Comparison of ENCODE assay signal across 25 cellular contexts in the genomic region with DNA sequence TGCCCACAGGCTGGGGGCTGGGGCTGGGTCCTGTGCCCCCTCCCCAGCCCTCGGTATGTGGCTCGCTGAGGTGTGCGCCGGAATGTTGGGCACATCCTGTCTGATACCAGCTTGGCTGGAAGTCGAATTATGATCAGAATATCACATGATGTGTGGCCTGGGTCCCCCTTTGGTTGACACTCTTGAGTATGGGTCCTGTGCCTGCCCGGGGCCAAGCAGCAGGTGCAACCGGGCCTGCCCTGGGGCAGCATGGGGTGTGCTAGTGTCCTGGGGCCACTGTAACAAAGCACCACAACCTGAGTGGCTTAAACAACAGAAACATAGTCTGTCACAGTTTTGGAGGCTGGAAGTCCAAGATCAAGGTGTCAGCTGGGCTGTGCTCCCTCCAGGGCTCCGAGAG. TPM values are rescaled to one million over a fixed set of nuclear protein-coding genes. Genes with fewer than 3 reads are reported as not detected.
DNase-seq lines count a peak whose midpoint lies in the region; ATAC-seq and TF ChIP-seq lines count a peak whose summit lies in the region.
"Had no signal": no experiment of that assay in that cellular context is flagged by ENCODE, and none has a peak within 500 bp of the region (broad histone marks: within the 10 kb centered on the region; RNA-seq: fewer than 3 reads in every experiment).

No MANE protein-coding gene starts in this region.

- no peak for TF ChIP-seq CTCF in left ventricle myocardium inferior (IDR thresholded peaks at IDR 0.05; ENCODE audit: borderline replicate concordance)

- H3K9ac ChIP-seq in neuronal stem cell (ENCODE audit: low read depth, low read length, poor library complexity) = no peak overlapping the region

- H3K27me3 ChIP-seq in left ventricle myocardium inferior (ENCODE audit: low read depth) (no peaks in the 10 kb centered on the region), neuronal stem cell (ENCODE audit: control insufficient read depth in 3 of 3, insufficient read depth in 3 of 3, low read depth in 1 of 3, low read length in 3 of 3) (peaks cover 0 to 8% (median 2%) of the 10 kb centered on the region in 3 experiments)
- H3K27me3 ChIP-seq: BLaER1 treated with 17β-estradiol and CSF1 and Interleukin-3, amounts not matched to agents 10 nM and 100 nM had no signal

- H3K4me2 ChIP-seq in neuronal stem cell (ENCODE audit: insufficient read depth, low read length, poor library complexity, severe bottlenecking) = no peak overlapping the region
- H3K4me2 ChIP-seq: A549; BLaER1 treated with 17β-estradiol and CSF1 and Interleukin-3, amounts not matched to agents 10 nM and 100 nM had no signal

- no peak overlapping the region for H4K91ac ChIP-seq in neuronal stem cell (ENCODE audit: low read depth, low read length, poor library complexity)

- no peak for ATAC-seq in Right ventricle myocardium inferior
- ATAC-seq in memory B cell (ENCODE audit: low read depth) = no peak
- no peak for ATAC-seq in stimulated activated naive B cell treated with anti-CD40 and anti-IgM and Interleukin-4, amounts not matched to agents 10 μg/mL and 1 μg/mL and 100 μg/mL, for 72 hours (replicated peaks)
- ATAC-seq in GM19397 (IDR thresholded peaks at IDR 0.05; ENCODE audit: unreplicated experiment) = no peak
- ATAC-seq in GM18498 (IDR thresholded peaks at IDR 0.05; ENCODE audit: unreplicated experiment) = no peak
- ATAC-seq: A549; CD8-positive, alpha-beta T cell; GM12878 had no signal

- H2AK5ac ChIP-seq in neuronal stem cell (ENCODE audit: low read depth, low read length) = peak overlapping the region; percentile 13

- H2BK15ac ChIP-seq in neuronal stem cell (ENCODE audit: low read length) = peak overlapping the region; percentile 20

- no peak overlapping the region for H3K23ac ChIP-seq in neuronal stem cell (ENCODE audit: low read depth, low read length, poor library complexity)

- peaks cover 67% of the 10 kb centered on the region for H3K4me1 ChIP-seq in left ventricle myocardium inferior
- peaks cover 11 to 16% of the 10 kb centered on the region in 2 donors for H3K4me1 ChIP-seq in neuronal stem cell (ENCODE audit: control insufficient read depth in 2 of 2, insufficient read depth in 1 of 2, low read depth in 1 of 2, low read length in 2 of 2)
- H3K4me1 ChIP-seq: A549 had no signal

- intact Hi-C loops in Right ventricle myocardium inferior (cut with DNase I) (no loop called here), left ventricle myocardium inferior (cut with micrococcal nuclease) (no loop called here)

- no peak overlapping the region for H2BK120ac ChIP-seq in neuronal stem cell (ENCODE audit: low read depth, low read length)

- no peak overlapping the region for H4K8ac ChIP-seq in neuronal stem cell (ENCODE audit: low read depth, low read length)

- H3K27ac Mint-ChIP-seq in memory B cell = peak overlapping the region; percentile 70
- H3K27ac Mint-ChIP-seq in stimulated activated naive B cell treated with anti-CD40 and anti-IgM and Interleukin-4, amounts not matched to agents 10 μg/mL and 1 μg/mL and 100 μg/mL, for 72 hours = peak overlapping the region; percentile 51
- H3K27ac Mint-ChIP-seq: B cell; CD4-positive, alpha-beta T cell; CD8-positive, alpha-beta T cell had no signal

- no peak overlapping the region for H3K4ac ChIP-seq in neuronal stem cell (ENCODE audit: low read length)

- no peaks in the 10 kb centered on the region for H3K79me1 ChIP-seq in neuronal stem cell (ENCODE audit: low read depth, low read length)

- H3K27me3 Mint-ChIP-seq in memory B cell = no peaks in the 10 kb centered on the region
- no peaks in the 10 kb centered on the region for H3K27me3 Mint-ChIP-seq in stimulated activated naive B cell treated with anti-CD40 and anti-IgM and Interleukin-4, amounts not matched to agents 10 μg/mL and 1 μg/mL and 100 μg/mL, for 72 hours
- H3K27me3 Mint-ChIP-seq: B cell; CD4-positive, alpha-beta T cell had no signal

- no peak overlapping the region for H2BK12ac ChIP-seq in neuronal stem cell (ENCODE audit: low read length)

- H3K4me1 Mint-ChIP-seq in memory B cell = peaks cover 11% of the 10 kb centered on the region
- peaks cover 17 to 32% of the 10 kb centered on the region in 2 donors for H3K4me1 Mint-ChIP-seq in stimulated activated naive B cell treated with anti-CD40 and anti-IgM and Interleukin-4, amounts not matched to agents 10 μg/mL and 1 μg/mL and 100 μg/mL, for 72 hours

- H3K27ac ChIP-seq in left ventricle myocardium inferior (replicated peaks) (no peak overlapping the region), neuronal stem cell (replicated peaks; ENCODE audit: low read length) (no peak overlapping the region)
- H3K27ac ChIP-seq: 22Rv1; A549; BLaER1 treated with 17β-estradiol and CSF1 and Interleukin-3, amounts not matched to agents 10 nM and 100 nM; C4-2B had no signal

- peak; percentile 31 for DNase-seq in Right ventricle myocardium inferior (ENCODE audit: missing footprints)
- DNase-seq in left ventricle myocardium inferior = no peak
- no peak for DNase-seq in memory B cell (ENCODE audit: low spot score in 2 of 2)
- no peak for DNase-seq in neuronal stem cell (ENCODE audit: low spot score)
- DNase-seq in stimulated activated naive B cell treated with anti-CD40 and anti-IgM and Interleukin-4, amounts not matched to agents 10 μg/mL and 1 μg/mL and 100 μg/mL, for 72 hours = no peak
- no peak for DNase-seq in NCI-H524 (lab: John Stamatoyannopoulos, UW)
- DNase-seq: AML-193; CD4-positive, alpha-beta T cell; CD8-positive, alpha-beta T cell; COR-L47; DMS 273 treated with DMSO at 0.1 percent for 48 hours; DMS153; DMS53; DMS79; DND-41; EL; GDM1 had no signal

- H3K4me3 ChIP-seq in left ventricle myocardium inferior (no peak overlapping the region), neuronal stem cell (ENCODE audit: low read length in 2 of 2) (no peak overlapping the region)
- H3K4me3 ChIP-seq: A549; BLaER1 treated with 17β-estradiol and CSF1 and Interleukin-3, amounts not matched to agents 10 nM and 100 nM; GM12878 had no signal

- H3K18ac ChIP-seq in neuronal stem cell (ENCODE audit: low read length) = peak overlapping the region; percentile 25

- H3K36me3 Mint-ChIP-seq in memory B cell = peaks cover 2% of the 10 kb centered on the region
- H3K36me3 Mint-ChIP-seq in stimulated activated naive B cell treated with anti-CD40 and anti-IgM and Interleukin-4, amounts not matched to agents 10 μg/mL and 1 μg/mL and 100 μg/mL, for 72 hours = peaks cover 16 to 32% of the 10 kb centered on the region in 2 donors
- H3K36me3 Mint-ChIP-seq: CD8-positive, alpha-beta T cell had no signal

- WGBS in neuronal stem cell (ENCODE audit: extremely low coverage in 2 of 2, insufficient read length in 2 of 2, insufficient replicate concordance in 1 of 2), 2 donors = no CpG with 5 or more reads among the region's 8 CpGs

- H2BK5ac ChIP-seq in neuronal stem cell (ENCODE audit: low read length) = no peak overlapping the region

- H3K36me3 ChIP-seq in left ventricle myocardium inferior = peaks cover 5% of the 10 kb centered on the region
- no peaks in the 10 kb centered on the region for H3K36me3 ChIP-seq in neuronal stem cell (replicated peaks in 1 of 2; ENCODE audit: control insufficient read depth in 2 of 2, insufficient read depth in 2 of 2, low read length in 2 of 2)
- H3K36me3 ChIP-seq: BLaER1 treated with 17β-estradiol and CSF1 and Interleukin-3, amounts not matched to agents 10 nM and 100 nM had no signal

- H3K9me3 Mint-ChIP-seq in memory B cell = no peaks in the 10 kb centered on the region
- H3K9me3 Mint-ChIP-seq in stimulated activated naive B cell treated with anti-CD40 and anti-IgM and Interleukin-4, amounts not matched to agents 10 μg/mL and 1 μg/mL and 100 μg/mL, for 72 hours = no peaks in the 10 kb centered on the region
- H3K9me3 Mint-ChIP-seq: CD4-positive, alpha-beta T cell; CD8-positive, alpha-beta T cell had no signal

- H3K4me3 Mint-ChIP-seq in memory B cell = no peak overlapping the region
- no peak overlapping the region for H3K4me3 Mint-ChIP-seq in stimulated activated naive B cell treated with anti-CD40 and anti-IgM and Interleukin-4, amounts not matched to agents 10 μg/mL and 1 μg/mL and 100 μg/mL, for 72 hours
- H3K4me3 Mint-ChIP-seq: B cell; CD4-positive, alpha-beta T cell; CD8-positive, alpha-beta T cell had no signal

- peak overlapping the region; percentile 10 for H3K14ac ChIP-seq in neuronal stem cell (ENCODE audit: low read length)

- H2AFZ ChIP-seq in neuronal stem cell (ENCODE audit: low read length) = no peak overlapping the region

- no peaks in the 10 kb centered on the region for H3K9me3 ChIP-seq in left ventricle myocardium inferior (replicated peaks)
- H3K9me3 ChIP-seq in neuronal stem cell (replicated peaks in 1 of 2; ENCODE audit: control insufficient read depth in 2 of 2, insufficient read depth in 1 of 2, low read depth in 1 of 2, low read length in 2 of 2) = peaks cover 0 to 2% of the 10 kb centered on the region in 2 donors
- H3K9me3 ChIP-seq: A549; BLaER1 treated with 17β-estradiol and CSF1 and Interleukin-3, amounts not matched to agents 10 nM and 100 nM had no signal

RNA-seq across cellular contexts. Expression of a gene that starts 52.7 kb away (rescaled TPM):
- total RNA-seq in Right ventricle myocardium inferior (197 TPM), left ventricle myocardium inferior (155 TPM)
- 7.7 TPM for polyA plus RNA-seq in neuronal stem cell (2013, experiment 1 of 2)
- polyA plus RNA-seq in neuronal stem cell (2013, experiment 2 of 2) = 7.4 TPM
